12 cellular contexts compared by ENCODE assay signal in the genomic region with DNA sequence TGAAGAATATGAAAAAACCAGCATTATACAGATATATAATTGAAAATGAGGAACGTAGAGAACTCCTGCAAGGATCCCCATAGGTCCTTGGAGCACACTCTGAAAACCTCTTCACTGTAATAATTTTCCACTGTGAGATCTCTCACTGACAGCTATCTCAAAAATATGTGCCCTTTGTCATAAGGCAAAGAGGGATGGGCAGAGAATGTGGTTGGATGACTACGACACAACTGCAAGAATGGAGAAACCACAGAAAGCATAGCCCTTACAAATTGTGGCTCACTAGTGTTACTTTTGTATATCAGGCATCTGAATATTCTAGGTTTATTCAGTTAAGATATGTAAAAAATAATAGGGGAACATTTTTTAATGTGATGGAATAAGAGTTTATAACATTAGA. TPM values are rescaled to one million over a fixed set of nuclear protein-coding genes. Genes with fewer than 3 reads are reported as not detected.
A peak's percentile ranks its signal among the peaks of the same experiment; 100 is the strongest.
DNase-seq lines count a peak whose midpoint lies in the region; ATAC-seq and TF ChIP-seq lines count a peak whose summit lies in the region.
"Had no signal": no experiment of that assay in that cellular context is flagged by ENCODE, and none has a peak within 500 bp of the region (broad histone marks: within the 10 kb centered on the region; RNA-seq: fewer than 3 reads in every experiment).

No MANE protein-coding gene starts in this region.

- no peak overlapping the region for H3K27ac Mint-ChIP-seq in H9
- H3K27ac Mint-ChIP-seq: CD4-positive, alpha-beta memory T cell had no signal

- CTCF ChIA-PET in PC-3 (lab: Charles Lee) = no interaction called here

- ATAC-seq in PC-3 (peak; percentile 50), GM21526 (IDR thresholded peaks at IDR 0.05; ENCODE audit: low FRiP score, unreplicated experiment) (no peak), body of pancreas (no peak)

- H2BK15ac ChIP-seq in H9 (ENCODE audit: low read depth, low read length) = no peak overlapping the region

- H3K79me2 ChIP-seq in GM23248 (ENCODE audit: insufficient read depth) (no peaks in the 10 kb centered on the region), PC-3 (ENCODE audit: low read length) (no peaks in the 10 kb centered on the region), H9 (ENCODE audit: insufficient read depth, low read length) (no peaks in the 10 kb centered on the region)

- H3K4ac ChIP-seq in H9 (ENCODE audit: low read depth, low read length) = no peak overlapping the region

- no TSS peak for BruUV-seq in PC-3 (replicated peaks; lab: Mats Ljungman, UMichigan)

- POLR2A ChIA-PET in PC-3 (lab: Charles Lee; ENCODE audit: unreplicated experiment) = no interaction called here

- no peaks in the 10 kb centered on the region for H3K9me3 Mint-ChIP-seq in H9

- H3K23me2 ChIP-seq in H9 (ENCODE audit: insufficient read length, low read depth, low read length, poor library complexity, severe bottlenecking) = no peaks in the 10 kb centered on the region

- H3K4me3 ChIP-seq in GM23248 (no peak overlapping the region), PC-3 (ENCODE audit: low read length) (no peak overlapping the region), body of pancreas (no peak overlapping the region)

- no peak overlapping the region for H2BK12ac ChIP-seq in H9 (ENCODE audit: insufficient read length, low read depth, low read length)

- no peaks in the 10 kb centered on the region for H3K9me2 ChIP-seq in GM23248 (ENCODE audit: insufficient read depth)
- no peaks in the 10 kb centered on the region for H3K9me2 ChIP-seq in PC-3 (replicated peaks; ENCODE audit: low read length)

- H3K27ac ChIP-seq in GM23248 (no peak overlapping the region), PC-3 (ENCODE audit: low read length) (no peak overlapping the region), H9 (ENCODE audit: insufficient read length, low read depth, low read length) (no peak overlapping the region), body of pancreas (no peak overlapping the region)

- intact Hi-C loops in PC-3 (cut with micrococcal nuclease) (no loop called here), body of pancreas (cut with DNase I) (no loop called here)

- no peak overlapping the region for H3K56ac ChIP-seq in H9 (ENCODE audit: insufficient read length, low read depth, low read length)

- H3K14ac ChIP-seq in H9 (ENCODE audit: insufficient read depth, low read length) = no peak overlapping the region

- H4K91ac ChIP-seq in H9 (ENCODE audit: insufficient read length, low read depth, low read length) = no peak overlapping the region

- no peak overlapping the region for H2AK5ac ChIP-seq in H9 (ENCODE audit: insufficient read length, low read length)

- WGBS in GM23248 (ENCODE audit: low coverage in 1 of 2, low lambda C conversion rate in 2 of 2, missing lambda C conversion rate in 2 of 2), 2 experiments = 88 to 93% methylated on average over 2 of the region's 2 CpGs
- WGBS in H9 (ENCODE audit: extremely low coverage, insufficient read length, low lambda C conversion rate) = no CpG with 5 or more reads among the region's 2 CpGs
- WGBS in body of pancreas, 2 donors = 79 to 96% methylated on average over 2 of the region's 2 CpGs

- in situ Hi-C loops in GM23248 (cut with MboI) = no loop called here

- H3K23ac ChIP-seq in H9 (ENCODE audit: insufficient read length, low read depth, low read length) = no peak overlapping the region

- TF ChIP-seq CTCF in PC-3 (conservative IDR thresholded peaks at IDR 0.05; ENCODE audit: low read depth, low read length) = no peak
- TF ChIP-seq CTCF in H9 (conservative IDR thresholded peaks at IDR 0.05) = no peak
- TF ChIP-seq CTCF in body of pancreas (IDR thresholded peaks at IDR 0.05) = no peak

- no peak overlapping the region for H3T11ph ChIP-seq in H9 (ENCODE audit: low read length)

- no peaks in the 10 kb centered on the region for H3K27me3 ChIP-seq in GM23248 (replicated peaks; ENCODE audit: insufficient read depth)
- H3K27me3 ChIP-seq in PC-3 (ENCODE audit: low read length) = no peaks in the 10 kb centered on the region
- H3K27me3 ChIP-seq in H9 (ENCODE audit: insufficient read depth, low read length) = no peaks in the 10 kb centered on the region
- no peaks in the 10 kb centered on the region for H3K27me3 ChIP-seq in body of pancreas

- no peak overlapping the region for H4K5ac ChIP-seq in H9 (ENCODE audit: insufficient read length, low read depth, low read length)

- H3K18ac ChIP-seq in H9 (ENCODE audit: insufficient read length, low read depth, low read length) = no peak overlapping the region

- H3K9me3 ChIP-seq in GM23248 (ENCODE audit: low read depth) = no peaks in the 10 kb centered on the region
- H3K9me3 ChIP-seq in PC-3 (ENCODE audit: low read length) = no peaks in the 10 kb centered on the region
- H3K9me3 ChIP-seq in H9 (ENCODE audit: control insufficient read depth, low read depth, low read length) = no peaks in the 10 kb centered on the region
- H3K9me3 ChIP-seq in body of pancreas = no peaks in the 10 kb centered on the region

- no peaks in the 10 kb centered on the region for H3K27me3 Mint-ChIP-seq in H9 (ENCODE audit: low read depth)
- H3K27me3 Mint-ChIP-seq: CD4-positive, alpha-beta memory T cell had no signal

- no peaks in the 10 kb centered on the region for H3K79me1 ChIP-seq in H9 (ENCODE audit: insufficient read depth, low read depth, low read length, poor library complexity, severe bottlenecking)

- no peak overlapping the region for H3K9ac ChIP-seq in GM23248
- no peak overlapping the region for H3K9ac ChIP-seq in PC-3 (ENCODE audit: low read length)
- H3K9ac ChIP-seq in H9 (ENCODE audit: extremely low read depth, insufficient read length, low read length) = no peak overlapping the region

- TF ChIP-seq POLR2A in body of pancreas (IDR thresholded peaks at IDR 0.05) = no peak

- no peaks in the 10 kb centered on the region; a peak in 2 of 7 replicates for H3K36me3 Mint-ChIP-seq in H9 (ENCODE audit: insufficient read depth in 1 of 3, low read depth in 3 of 3)

- peaks cover 6% of the 10 kb centered on the region; the same call in 1 of the 2 replicates for H3K4me1 ChIP-seq in GM23248 (ENCODE audit: insufficient read depth)
- peaks cover 10% of the 10 kb centered on the region for H3K4me1 ChIP-seq in PC-3 (ENCODE audit: insufficient read depth, low read length)
- no peaks in the 10 kb centered on the region for H3K4me1 ChIP-seq in H9 (ENCODE audit: insufficient read depth, low read length)
- H3K4me1 ChIP-seq in body of pancreas = peaks cover 7% of the 10 kb centered on the region

- H2AFZ ChIP-seq in GM23248 (no peak overlapping the region), PC-3 (ENCODE audit: low read length) (no peak overlapping the region), H9 (ENCODE audit: low read length) (no peak overlapping the region)

- H2BK5ac ChIP-seq in H9 (ENCODE audit: insufficient read length, low read length) = no peak overlapping the region

- DNase-seq in CMK (ENCODE audit: low read depth) (peak; percentile 37), GM23248 (peak; percentile 39), PC-3 (peak; percentile 65), glomerular visceral epithelial cell (ENCODE audit: extremely low spot score) (peak; percentile 48), H9 (no peak), NCI-H748 (lab: John Stamatoyannopoulos, UW; ENCODE audit: unreplicated experiment) (no peak), body of pancreas (no peak)
- DNase-seq: activated CD4-positive, alpha-beta T cell treated with anti-CD3 and anti-CD28 coated beads for 48 hours; CD4-positive, alpha-beta memory T cell; NCI-H1694 treated with DMSO at 0.1 percent for 48 hours; substantia nigra had no signal

- H3K4me3 Mint-ChIP-seq in H9 = no peak overlapping the region
- H3K4me3 Mint-ChIP-seq: CD4-positive, alpha-beta memory T cell had no signal

- H3K4me2 ChIP-seq in GM23248 (ENCODE audit: unreplicated experiment) (no peak overlapping the region), PC-3 (ENCODE audit: low read length) (no peak overlapping the region), H9 (ENCODE audit: insufficient read depth, insufficient read length, low read length) (no peak overlapping the region)

- H2BK20ac ChIP-seq in H9 (ENCODE audit: low read depth, low read length, poor library complexity, severe bottlenecking) = no peak overlapping the region

- no peaks in the 10 kb centered on the region for H3K36me3 ChIP-seq in GM23248 (ENCODE audit: low read depth)
- no peaks in the 10 kb centered on the region for H3K36me3 ChIP-seq in PC-3 (ENCODE audit: low read depth, low read length)
- no peaks in the 10 kb centered on the region for H3K36me3 ChIP-seq in body of pancreas (replicated peaks in 1 of 2; ENCODE audit: insufficient read depth in 1 of 2, low read depth in 2 of 2)

- peaks cover 2 to 9% of the 10 kb centered on the region in 2 experiments; a peak in 3 of 4 replicates for H3K4me1 Mint-ChIP-seq in H9

- no peak overlapping the region for H2BK120ac ChIP-seq in H9 (ENCODE audit: low read depth, low read length, poor library complexity, severe bottlenecking)

- H3F3A ChIP-seq in GM23248 (ENCODE audit: insufficient read depth) (no peaks in the 10 kb centered on the region), PC-3 (ENCODE audit: low read length, unreplicated experiment) (no peaks in the 10 kb centered on the region)

- H4K8ac ChIP-seq in H9 (replicated peaks; ENCODE audit: insufficient read length, low read depth, low read length) = no peak overlapping the region

- H4K20me1 ChIP-seq in GM23248 (ENCODE audit: insufficient read depth) = no peaks in the 10 kb centered on the region
- no peaks in the 10 kb centered on the region for H4K20me1 ChIP-seq in PC-3 (ENCODE audit: low read length)
- no peaks in the 10 kb centered on the region for H4K20me1 ChIP-seq in H9 (ENCODE audit: control insufficient read depth, insufficient read depth, insufficient read length)

RNA-seq across cellular contexts. Expression of a gene that starts 7.9 kb away (rescaled TPM):
- 43.6 and 47.6 TPM in 2 replicates for total RNA-seq in GM23248 (2014; rRNA removed; shearing (Covaris generic))
- 45.4 and 46.0 TPM in 2 replicates for polyA plus RNA-seq in GM23248 (2016; fragmentation: Nextera tagmentation; extraction: Ambion mirVana)
- 200 and 240 TPM in 2 replicates for total RNA-seq in PC-3 (2014; rRNA removed)
- total RNA-seq in H9 (2021) = 359 TPM in 2 replicates
- 10 to 100 TPM; 23.4 to 37.6 TPM for total RNA-seq in body of pancreas

Comparison
In these comparisons a context has a peak if more than half of its experiments do, and no peak if none do; other contexts are left out.
1. DNase-seq: peak in CMK (single experiment), GM23248 (single experiment), PC-3 (single experiment) and glomerular visceral epithelial cell (single experiment); none in H9 (single experiment), NCI-H748 (single experiment) and body of pancreas (0 of 4).